8 cellular contexts compared by ENCODE assay signal in the genomic region with DNA sequence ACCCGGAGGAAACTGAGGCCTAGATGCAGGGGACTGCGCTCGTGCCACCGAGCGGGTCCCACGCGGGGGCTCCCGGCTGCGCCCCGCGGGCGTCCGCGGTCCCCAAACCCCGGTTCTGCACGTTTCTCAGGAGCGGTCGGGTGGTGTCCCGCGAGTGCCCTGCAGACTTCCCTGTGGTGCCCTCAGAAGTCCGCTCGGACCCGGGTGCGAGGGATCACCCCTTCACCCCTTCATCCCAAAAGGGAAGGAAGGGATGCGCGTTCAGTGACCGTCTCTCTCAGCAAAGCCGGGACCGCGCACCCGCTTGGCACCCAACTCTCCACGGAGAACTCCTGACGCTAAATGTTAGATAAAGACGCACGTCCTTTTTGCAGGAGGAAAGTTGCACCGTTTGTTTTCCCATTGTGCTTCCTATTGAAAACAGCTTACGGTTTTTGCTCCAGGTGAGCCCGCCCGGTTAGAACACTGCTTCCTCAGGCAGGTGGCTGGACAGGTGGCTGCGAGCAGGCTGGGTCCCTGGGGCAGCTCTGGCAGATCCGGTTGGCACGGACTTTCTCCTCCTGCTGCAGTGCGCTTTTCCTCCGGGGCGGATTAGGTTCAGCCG. TPM values are rescaled to one million over a fixed set of nuclear protein-coding genes. Genes with fewer than 3 reads are reported as not detected.
DNase-seq lines count a peak whose midpoint lies in the region; ATAC-seq and TF ChIP-seq lines count a peak whose summit lies in the region.

No MANE protein-coding gene starts in this region.

- H3K27me3 ChIP-seq in esophagus (ENCODE audit: control insufficient read depth in 1 of 2, insufficient read depth in 2 of 2, low read length in 2 of 2) = no peaks in the 10 kb centered on the region

- WGBS in esophagus, 2 donors = 4% methylated on average over 43 to 46 of the region's 46 CpGs

- H3K4me3 Mint-ChIP-seq in nephron = peak overlapping the region; percentile 86 to 96 (median 92)

- DNase-seq in NCI-H1092 treated with DMSO at 0.1 percent for 48 hours (lab: John Stamatoyannopoulos, UW) = peak; percentile 9
- no peak for DNase-seq in NCI-H1092 (lab: John Stamatoyannopoulos, UW)
- no peak for DNase-seq in GDM1 (lab: John Stamatoyannopoulos, UW)
- no peak for DNase-seq in AML-193 (lab: John Stamatoyannopoulos, UW)

- H3K4me3 ChIP-seq in WI38 (ENCODE audit: low read depth, low read length) (peak overlapping the region; percentile 78), esophagus (ENCODE audit: low read depth in 1 of 2, low read length in 2 of 2) (peak overlapping the region; percentile 63 to 98)

- peak; percentile 6 for ATAC-seq in HG02840 (IDR thresholded peaks at IDR 0.05; ENCODE audit: low FRiP score, unreplicated experiment)

- peak overlapping the region; percentile 12 to 87 (median 42) for H3K27ac Mint-ChIP-seq in nephron

- H3K4me1 ChIP-seq in esophagus (ENCODE audit: control insufficient read depth in 2 of 2, insufficient read depth in 2 of 2, low read length in 1 of 2) = peaks cover 0 to 5% of the 10 kb centered on the region in 2 donors

- no peak for TF ChIP-seq CTCF in WI38 (IDR thresholded peaks at IDR 0.05; ENCODE audit: low read depth, low read length)
- no peak for TF ChIP-seq CTCF in nephron (IDR thresholded peaks at IDR 0.05; ENCODE audit: unreplicated experiment in 3 of 3)

- H3K27ac ChIP-seq in esophagus (ENCODE audit: low read depth in 2 of 2, low read length in 1 of 2) = no peak overlapping the region

- H3K36me3 ChIP-seq in esophagus (ENCODE audit: control insufficient read depth in 2 of 2, insufficient read depth in 2 of 2, low read length in 1 of 2) = no peaks in the 10 kb centered on the region

- peaks cover 0 to 2% of the 10 kb centered on the region in 2 donors for H3K9me3 ChIP-seq in esophagus (ENCODE audit: control insufficient read depth in 2 of 2, insufficient read depth in 1 of 2, low read depth in 1 of 2, low read length in 1 of 2)

- peaks cover 61% of the 10 kb centered on the region for H3K4me1 Mint-ChIP-seq in nephron

- H3K27me3 Mint-ChIP-seq in nephron (ENCODE audit: low read depth) = peaks cover 8% of the 10 kb centered on the region

- H3K9me3 Mint-ChIP-seq in nephron = no peaks in the 10 kb centered on the region

- H3K36me3 Mint-ChIP-seq in nephron (ENCODE audit: low read depth) = no peaks in the 10 kb centered on the region

RNA-seq across cellular contexts. Expression of gene DGKD, which starts 0.8 kb away (rescaled TPM):
- polyA plus RNA-seq in esophagus = 10 to 100 TPM in 1 of 2 donors, 1 to 10 TPM in 1; 3.3 to 15.4 TPM

RNA-seq across cellular contexts. Expression of gene SAG, which starts 47.5 kb away (rescaled TPM):
- not detected for polyA plus RNA-seq in esophagus
